ENCODE assay signal across 23 cellular contexts in the genomic region with DNA sequence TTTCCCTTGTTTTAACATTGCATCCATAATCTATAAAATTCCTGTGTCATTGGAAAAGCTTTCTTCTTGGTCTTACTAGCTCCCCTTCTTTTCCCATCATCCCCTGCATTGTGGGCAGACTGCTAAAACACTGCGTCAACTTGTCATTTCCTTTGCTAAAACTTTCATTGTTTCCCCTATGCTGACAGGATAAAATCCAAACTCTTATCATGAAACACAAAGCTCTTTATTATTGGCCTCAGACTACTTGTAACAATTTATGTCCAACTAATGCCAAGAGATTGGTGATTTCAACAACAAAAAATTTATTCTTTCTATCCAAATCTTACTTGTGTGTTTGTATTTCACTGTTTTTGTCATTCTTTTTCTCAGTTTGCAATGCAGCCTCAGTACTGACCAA.
"Had no signal": no experiment of that assay in that cellular context is flagged by ENCODE, and none has a peak within 500 bp of the region (broad histone marks: within the 10 kb centered on the region; RNA-seq: fewer than 3 reads in every experiment).

No MANE protein-coding gene starts in this region.

- ATAC-seq: activated T-helper 17 cell treated with anti-CD3 and anti-CD28 coated beads, Interleukin-2, amount 50 U/mL, for 72 hours; foreskin keratinocyte; left lung; lower lobe of right lung had no signal

- H3K9me3 ChIP-seq: breast epithelium, left lung, lower lobe of right lung, transverse colon had no signal

- H3K4me1 ChIP-seq: breast epithelium, left lung, lower lobe of right lung, transverse colon had no signal

- H3K27me3 ChIP-seq: breast epithelium, foreskin keratinocyte, left lung, transverse colon had no signal

- H3K36me3 Mint-ChIP-seq: naive B cell had no signal

- H3K27ac Mint-ChIP-seq: activated CD4-positive, alpha-beta memory T cell treated with anti-CD3 and anti-CD28 coated beads, Interleukin-2, amount 10 ng/mL, durations not matched to agents 7 days and 5 days; activated T-cell treated with anti-CD3 and anti-CD28 coated beads, Interleukin-2, amount 50 U/mL, for 24 hours; activated T-helper 17 cell treated with anti-CD3 and anti-CD28 coated beads, Interleukin-2, amount 50 U/mL, for 72 hours; dendritic cell treated with granulocyte-macrophage colony-stimulating factor and Interleukin-4, amounts not matched to agents 40 ng/mL and 50 ng/mL, for 4 days; naive B cell; T-helper 1 cell treated with Interleukin-12 subunit alpha and Interleukin-12 subunit beta and Interleukin-4 antibody, amounts not matched to agents 30 μg/mL and 1 μg/mL, for 36 hours had no signal

- H3K9me3 Mint-ChIP-seq: T-helper 1 cell treated with Interleukin-12 subunit alpha and Interleukin-12 subunit beta and Interleukin-4 antibody, amounts not matched to agents 30 μg/mL and 1 μg/mL, for 36 hours had no signal

- H3K27me3 Mint-ChIP-seq: activated CD4-positive, alpha-beta memory T cell treated with anti-CD3 and anti-CD28 coated beads, Interleukin-2, amount 10 ng/mL, durations not matched to agents 7 days and 5 days; activated T-cell treated with anti-CD3 and anti-CD28 coated beads, Interleukin-2, amount 50 U/mL, for 24 hours; activated T-helper 17 cell treated with anti-CD3 and anti-CD28 coated beads, Interleukin-2, amount 50 U/mL, for 72 hours; central memory CD8-positive, alpha-beta T cell; dendritic cell treated with granulocyte-macrophage colony-stimulating factor and Interleukin-4, amounts not matched to agents 40 ng/mL and 50 ng/mL, for 4 days; naive B cell had no signal

- H3K27ac ChIP-seq: breast epithelium, foreskin keratinocyte, left lung, lower lobe of right lung, transverse colon, VCaP had no signal

- H3K4me3 Mint-ChIP-seq: activated CD4-positive, alpha-beta memory T cell treated with anti-CD3 and anti-CD28 coated beads, Interleukin-2, amount 10 ng/mL, durations not matched to agents 7 days and 5 days; activated T-cell treated with anti-CD3 and anti-CD28 coated beads, Interleukin-2, amount 50 U/mL, for 24 hours; activated T-helper 17 cell treated with anti-CD3 and anti-CD28 coated beads, Interleukin-2, amount 50 U/mL, for 72 hours; central memory CD8-positive, alpha-beta T cell; dendritic cell treated with granulocyte-macrophage colony-stimulating factor and Interleukin-4, amounts not matched to agents 40 ng/mL and 50 ng/mL, for 4 days; naive B cell; T-helper 1 cell treated with Interleukin-12 subunit alpha and Interleukin-12 subunit beta and Interleukin-4 antibody, amounts not matched to agents 30 μg/mL and 1 μg/mL, for 36 hours had no signal

- H3K4me3 ChIP-seq: breast epithelium, left lung, lower lobe of right lung, transverse colon had no signal

- DNase-seq: activated CD4-positive, alpha-beta memory T cell treated with anti-CD3 and anti-CD28 coated beads, Interleukin-2, amount 10 ng/mL, durations not matched to agents 7 days and 5 days; activated CD4-positive, alpha-beta T cell treated with anti-CD3 and anti-CD28 coated beads for 48 hours; activated CD8-positive, alpha-beta memory T cell treated with anti-CD3 and anti-CD28 coated beads, Interleukin-2, amount 50 U/mL, for 48 hours; activated gamma-delta T cell treated with Interleukin-2 at 50 U/mL for 16 hours; activated naive CD4-positive, alpha-beta T cell treated with anti-CD3 and anti-CD28 coated beads, Interleukin-2, amount 50 U/mL, for 16 hours; activated T-cell treated with anti-CD3 and anti-CD28 coated beads, Interleukin-2, amount 50 U/mL, for 24 hours; amniotic stem cell; effector CD4-positive, alpha-beta T cell; foreskin keratinocyte; left lung; lower lobe of right lung; naive B cell; occipital lobe; stimulated activated naive CD4-positive, alpha-beta T cell treated with Interleukin-2 at 50 U/mL for 16 hours; SW 1271; T-helper 9 cell; transverse colon had no signal

- H3K36me3 ChIP-seq: breast epithelium, left lung, lower lobe of right lung, transverse colon had no signal

- H3K4me1 Mint-ChIP-seq: activated CD4-positive, alpha-beta memory T cell treated with anti-CD3 and anti-CD28 coated beads, Interleukin-2, amount 10 ng/mL, durations not matched to agents 7 days and 5 days; activated T-helper 17 cell treated with anti-CD3 and anti-CD28 coated beads, Interleukin-2, amount 50 U/mL, for 72 hours; central memory CD8-positive, alpha-beta T cell; naive B cell had no signal
